Comparison of ENCODE assay signal across 14 cellular contexts in the genomic region with DNA sequence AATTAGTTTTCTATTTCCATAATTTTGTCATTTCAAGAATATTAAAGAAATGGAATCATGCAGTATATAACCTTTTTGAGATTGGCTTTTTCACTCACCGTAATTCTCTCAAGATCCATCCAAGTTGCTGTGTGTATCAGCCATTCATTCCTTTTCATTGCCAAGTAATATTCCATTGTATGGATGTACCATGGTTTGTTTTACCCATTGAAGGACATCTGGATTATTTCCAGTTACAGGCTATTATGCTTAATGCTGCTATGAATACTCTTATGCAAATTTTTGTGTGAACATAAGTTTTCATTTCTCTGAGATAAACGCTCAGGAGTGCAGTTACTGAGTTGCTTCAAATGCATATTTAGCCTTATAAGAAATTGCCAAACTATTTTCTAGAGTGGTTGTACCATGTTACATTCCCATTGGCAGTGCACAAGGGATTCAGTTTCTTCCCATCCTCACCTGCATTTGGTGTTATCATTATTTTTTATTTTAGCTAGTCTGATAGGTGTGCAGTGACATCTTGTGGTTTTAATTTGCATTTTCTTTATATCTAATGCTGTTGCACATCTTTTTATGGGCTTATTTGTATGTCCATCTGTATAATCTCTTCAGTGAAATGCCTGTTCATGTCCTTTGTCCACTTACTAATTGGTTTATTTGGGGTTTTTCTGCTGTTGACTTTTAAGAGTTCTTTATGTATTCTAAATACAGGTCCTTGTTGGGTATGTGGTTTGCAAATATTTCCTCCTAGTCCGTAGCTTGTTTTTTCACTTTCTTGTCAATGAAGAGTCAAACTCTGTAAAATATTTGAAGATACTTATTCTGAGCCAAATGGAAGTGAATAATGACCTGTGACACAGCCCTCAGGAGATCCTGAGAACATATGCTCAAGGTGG. TPM values are rescaled to one million over a fixed set of nuclear protein-coding genes. Genes with fewer than 3 reads are reported as not detected.
DNase-seq lines count a peak whose midpoint lies in the region; ATAC-seq and TF ChIP-seq lines count a peak whose summit lies in the region.
"Had no signal": no experiment of that assay in that cellular context is flagged by ENCODE, and none has a peak within 500 bp of the region (broad histone marks: within the 10 kb centered on the region; RNA-seq: fewer than 3 reads in every experiment).

No MANE protein-coding gene starts in this region.

- ATAC-seq in GM18520 (IDR thresholded peaks at IDR 0.05; ENCODE audit: unreplicated experiment): no peak
- ATAC-seq: left cardiac atrium, right cardiac atrium had no signal

- DNase-seq in ACHN: peak; percentile 32
- no peak for DNase-seq in HFF-Myc (ENCODE audit: extremely low read depth, low read depth)
- peak; percentile 24 for DNase-seq in RPMI7951 (ENCODE audit: low read depth)
- DNase-seq in glomerular visceral epithelial cell (ENCODE audit: extremely low spot score): peak; percentile 11
- no peak for DNase-seq in hepatic stellate cell (ENCODE audit: low spot score)
- no peak for DNase-seq in NOMO-1 treated with DMSO at 0.1 percent for 48 hours (lab: John Stamatoyannopoulos, UW; ENCODE audit: unreplicated experiment)
- DNase-seq in hippocampal formation (lab: John Stamatoyannopoulos, UW): no peak
- DNase-seq: activated naive CD4-positive, alpha-beta T cell treated with anti-CD3 and anti-CD28 coated beads for 36 hours; CD8-positive, alpha-beta memory T cell; left cardiac atrium; right cardiac atrium; stimulated activated CD8-positive, alpha-beta memory T cell treated with anti-CD3 and anti-CD28 coated beads, Interleukin-4, amount 100 ng/mL, for 48 hours had no signal

- in situ Hi-C loops in ACHN (cut with HindIII; ENCODE audit: low pct_ligation_motif_present, low pct_unique_long_range_greater_than_20kb, low sequenced_read_pairs): no loop called here

- peak; percentile 7 for TF ChIP-seq CTCF in HFF-Myc (IDR thresholded peaks at IDR 0.05; ENCODE audit: low read depth, low read length, missing control alignments)

- no peak overlapping the region for H3K4me3 ChIP-seq in HFF-Myc (replicated peaks; ENCODE audit: low read depth, low read length)
- H3K4me3 ChIP-seq: HAP-1 had no signal

RNA-seq across cellular contexts. Expression of gene BMERB1, which starts 32.7 kb away (rescaled TPM):
- 18.5 and 21.1 TPM in 2 replicates for total RNA-seq in RPMI7951 (2014; rRNA removed; shearing (Covaris generic))

Comparison
In these comparisons a context has a peak if more than half of its experiments do, and no peak if none do; other contexts are left out.
1. DNase-seq: peak in ACHN (single experiment), RPMI7951 (single experiment) and glomerular visceral epithelial cell (single experiment); none in HFF-Myc (single experiment), hepatic stellate cell (single experiment), NOMO-1 treated with DMSO at 0.1 percent for 48 hours (single experiment) and hippocampal formation (0 of 2).